In the genomic region with DNA sequence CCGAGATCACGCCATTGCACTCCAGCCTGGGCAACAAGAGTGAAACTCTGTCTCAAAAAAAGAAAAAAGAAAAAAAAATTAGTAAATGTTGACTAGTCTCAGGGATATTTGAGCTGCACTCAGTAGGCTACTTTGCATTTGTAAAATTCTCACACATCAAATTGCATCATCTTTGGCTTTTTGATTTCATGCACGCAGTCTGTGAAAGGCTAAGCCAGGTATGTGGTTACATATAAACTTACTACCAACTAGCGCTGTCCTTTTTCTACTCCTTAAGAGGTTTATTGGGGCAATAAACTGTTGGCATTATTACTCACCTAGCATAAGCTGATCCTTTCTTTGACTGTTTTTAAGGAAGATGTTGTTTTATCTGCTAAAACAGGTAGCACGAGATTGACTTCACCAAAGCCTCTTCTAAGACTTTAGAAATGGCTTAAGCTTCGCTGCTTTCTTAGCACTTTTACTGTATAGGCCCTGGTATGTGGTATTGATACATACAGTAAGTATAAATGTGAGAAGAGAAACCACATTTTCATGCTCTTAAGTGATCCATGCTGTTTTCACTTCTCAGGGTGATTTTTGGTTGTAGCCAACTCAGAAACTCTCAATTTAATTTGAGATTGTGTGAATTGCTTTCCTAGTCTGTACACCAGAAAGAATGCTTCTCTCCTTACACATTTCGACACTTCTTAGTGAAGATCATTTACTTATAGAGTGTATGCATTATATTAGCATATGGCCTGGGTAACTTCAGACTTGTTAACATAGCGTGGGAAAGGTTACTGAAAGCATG, we compare ENCODE assay signal across 15 cellular contexts.
DNase-seq lines count a peak whose midpoint lies in the region; ATAC-seq, FAIRE-seq and TF ChIP-seq lines count a peak whose summit lies in the region.
"Had no signal": no experiment of that assay in that cellular context is flagged by ENCODE, and none has a peak within 500 bp of the region (broad histone marks: within the 10 kb centered on the region; RNA-seq: fewer than 3 reads in every experiment).

No MANE protein-coding gene starts in this region.

- no peak overlapping the region for H3K4me3 Mint-ChIP-seq in activated CD8-positive, alpha-beta T cell treated with anti-CD3 and anti-CD28 coated beads for 36 hours
- H3K4me3 Mint-ChIP-seq: brain; naive thymus-derived CD8-positive, alpha-beta T cell had no signal

- no peaks in the 10 kb centered on the region for H3K36me3 Mint-ChIP-seq in activated CD8-positive, alpha-beta T cell treated with anti-CD3 and anti-CD28 coated beads for 36 hours (ENCODE audit: low read depth)
- H3K36me3 Mint-ChIP-seq: naive thymus-derived CD8-positive, alpha-beta T cell had no signal

- no peak for TF ChIP-seq EP300 in H1 (IDR thresholded peaks at IDR 0.05; ENCODE audit: borderline replicate concordance in 1 of 2, low read depth in 2 of 2, low read length in 2 of 2)

- no peak overlapping the region for H3K23ac ChIP-seq in H1 (ENCODE audit: insufficient read length)

- H3K79me2 ChIP-seq in H1 (ENCODE audit: control insufficient read depth in 1 of 2, insufficient read depth in 2 of 2, low read length in 2 of 2): no peaks in the 10 kb centered on the region

- FAIRE-seq in H1 (lab: Jason Lieb, UNC): no peak

- POLR2A ChIA-PET in H1 (lab: Charles Lee; ENCODE audit: partially characterized antibody): no interaction called here
- POLR2A ChIA-PET in activated CD8-positive, alpha-beta T cell treated with anti-CD3 and anti-CD28 coated beads for 36 hours (lab: Charles Lee): no interaction called here

- H2BK5ac ChIP-seq in H1 (ENCODE audit: low read depth, low read length): no peak overlapping the region

- H3K14ac ChIP-seq in H1 (ENCODE audit: insufficient read length): no peak overlapping the region

- H4K91ac ChIP-seq in H1 (replicated peaks; ENCODE audit: insufficient read length, low read length): no peak overlapping the region

- no peaks in the 10 kb centered on the region for H3K23me2 ChIP-seq in H1 (ENCODE audit: low read depth, low read length)

- H3K27me3 Mint-ChIP-seq in activated CD8-positive, alpha-beta T cell treated with anti-CD3 and anti-CD28 coated beads for 36 hours: peaks cover 3% of the 10 kb centered on the region

- no peak for TF ChIP-seq RAD21 in H1 (IDR thresholded peaks at IDR 0.05 in 1 of 2, conservative IDR thresholded peaks at IDR 0.05 in 1 of 2; ENCODE audit: low read depth in 2 of 2, low read length in 2 of 2)

- H4K5ac ChIP-seq in H1 (ENCODE audit: insufficient read length, low read depth, low read length): no peak overlapping the region

- no peak overlapping the region for H2BK120ac ChIP-seq in H1 (replicated peaks; ENCODE audit: low read depth, low read length)

- DNase-seq in H1 (ENCODE audit: low read depth in 1 of 2, low spot score in 2 of 2) (no peak), GM03348 (ENCODE audit: low spot score) (no peak), DMS79 (lab: John Stamatoyannopoulos, UW) (no peak), posterior vena cava (ENCODE audit: low spot score) (no peak)
- DNase-seq in activated CD8-positive, alpha-beta T cell treated with anti-CD3 and anti-CD28 coated beads for 36 hours: no peak
- DNase-seq: activated CD4-positive, alpha-beta T cell treated with anti-CD3 and anti-CD28 coated beads, Interleukin-2, amount 50 U/mL, for 48 hours; activated gamma-delta T cell; Karpas-422; left cardiac atrium; naive thymus-derived CD8-positive, alpha-beta T cell; right cardiac atrium had no signal

- ATAC-seq in GM18858 (IDR thresholded peaks at IDR 0.05; ENCODE audit: unreplicated experiment): peak; percentile 81
- ATAC-seq in GM21576 (IDR thresholded peaks at IDR 0.05; ENCODE audit: unreplicated experiment): peak; percentile 71
- peak; percentile 73 for ATAC-seq in HG03135 (IDR thresholded peaks at IDR 0.05; ENCODE audit: unreplicated experiment)
- no peak for ATAC-seq in activated CD8-positive, alpha-beta T cell treated with anti-CD3 and anti-CD28 coated beads for 36 hours
- ATAC-seq: left cardiac atrium; naive thymus-derived CD8-positive, alpha-beta T cell; right cardiac atrium had no signal

- no peak overlapping the region for H3K4me3 ChIP-seq in H1 (ENCODE audit: extremely low read depth in 1 of 4, insufficient read depth in 2 of 4, low read depth in 3 of 4, low read length in 4 of 4)

- H3K18ac ChIP-seq in H1 (ENCODE audit: extremely low read depth, low read length): no peak overlapping the region

- no peak overlapping the region for H2BK15ac ChIP-seq in H1 (ENCODE audit: low read length)

- CTCF ChIA-PET in H1 (lab: Charles Lee; ENCODE audit: partially characterized antibody): no interaction called here
- CTCF ChIA-PET in activated CD8-positive, alpha-beta T cell treated with anti-CD3 and anti-CD28 coated beads for 36 hours (lab: Charles Lee): interaction anchor here (1.2 kb wide), 1 partner anchor 10 kb away, joined by 3 read pairs; no protein-coding TSS in a partner anchor

- no peak for TF ChIP-seq CTCF in H1 (IDR thresholded peaks at IDR 0.05; ENCODE audit: control extremely low read depth in 1 of 3, insufficient read depth in 1 of 3, low read depth in 1 of 3, low read length in 3 of 3)
- no peak for TF ChIP-seq CTCF in activated CD8-positive, alpha-beta T cell treated with anti-CD3 and anti-CD28 coated beads for 36 hours (IDR thresholded peaks at IDR 0.05)

- no peaks in the 10 kb centered on the region for H4K20me1 ChIP-seq in H1 (replicated peaks in 1 of 2; ENCODE audit: control insufficient read depth in 1 of 2, insufficient read depth in 2 of 2, low read length in 2 of 2)

- H3K79me1 ChIP-seq in H1 (ENCODE audit: low read depth, low read length): no peaks in the 10 kb centered on the region

- H4K8ac ChIP-seq in H1 (ENCODE audit: extremely low read depth, insufficient read depth, low read length): no peak overlapping the region

- no peak overlapping the region for H3K9ac ChIP-seq in H1 (replicated peaks in 1 of 4; ENCODE audit: extremely low read depth in 1 of 4, low read depth in 3 of 4, low read length in 3 of 4)

- H3K56ac ChIP-seq in H1 (replicated peaks; ENCODE audit: insufficient read length, low read depth, low read length): no peak overlapping the region

- no peak overlapping the region for H2AK5ac ChIP-seq in H1 (ENCODE audit: low read depth, low read length)

- no peaks in the 10 kb centered on the region for H3K9me3 ChIP-seq in H1 (ENCODE audit: insufficient read depth in 2 of 2, low read depth in 1 of 2, low read length in 1 of 2)

- no peaks in the 10 kb centered on the region for H3K4me1 Mint-ChIP-seq in activated CD8-positive, alpha-beta T cell treated with anti-CD3 and anti-CD28 coated beads for 36 hours (ENCODE audit: low read depth)
- H3K4me1 Mint-ChIP-seq: naive thymus-derived CD8-positive, alpha-beta T cell had no signal

- no peaks in the 10 kb centered on the region for H3K27me3 ChIP-seq in H1 (replicated peaks in 1 of 4; ENCODE audit: control insufficient read depth in 3 of 4, extremely low read depth in 1 of 4, insufficient read depth in 3 of 4, low read length in 3 of 4)

- intact Hi-C loops in activated CD8-positive, alpha-beta T cell treated with anti-CD3 and anti-CD28 coated beads for 36 hours (cut with micrococcal nuclease): no loop called here
- intact Hi-C loops in posterior vena cava (cut with DNase I): no loop called here

- H3K27ac ChIP-seq in H1 (ENCODE audit: low read depth, low read length): no peak overlapping the region

- no peaks in the 10 kb centered on the region for H3K36me3 ChIP-seq in H1 (ENCODE audit: control insufficient read depth in 2 of 4, insufficient read depth in 4 of 4, low read length in 3 of 4)

- H2BK12ac ChIP-seq in H1 (ENCODE audit: low read depth, low read length): no peak overlapping the region

- no peak overlapping the region for H2BK20ac ChIP-seq in H1 (ENCODE audit: low read length)

- no peak overlapping the region for H2AFZ ChIP-seq in H1 (ENCODE audit: low read length)

- no peaks in the 10 kb centered on the region for H3K4me1 ChIP-seq in H1 (replicated peaks in 1 of 4; ENCODE audit: control insufficient read depth in 3 of 4, insufficient read depth in 4 of 4, low read length in 3 of 4)

- H3K27ac Mint-ChIP-seq in activated CD8-positive, alpha-beta T cell treated with anti-CD3 and anti-CD28 coated beads for 36 hours: no peak overlapping the region
- H3K27ac Mint-ChIP-seq: brain; naive thymus-derived CD8-positive, alpha-beta T cell had no signal

- TF ChIP-seq POLR2A in H1 (IDR thresholded peaks at IDR 0.05; ENCODE audit: control extremely low read depth in 1 of 2, low read depth in 2 of 2, low read length in 2 of 2): no peak

- no peak overlapping the region for H3K4me2 ChIP-seq in H1 (ENCODE audit: insufficient read depth in 1 of 2, low read depth in 2 of 2, low read length in 2 of 2)

- no peaks in the 10 kb centered on the region for H3K9me3 Mint-ChIP-seq in activated CD8-positive, alpha-beta T cell treated with anti-CD3 and anti-CD28 coated beads for 36 hours

- 96% methylated on average over 8 of the region's 8 CpGs; no CpG with 5 or more reads in 1 of the 2 experiments for WGBS in H1 (ENCODE audit: extremely low coverage in 1 of 2, insufficient coverage in 1 of 2, insufficient read length in 1 of 2, insufficient replicate concordance in 2 of 2, low coverage in 1 of 2, low lambda C conversion rate in 2 of 2, missing lambda C conversion rate in 1 of 2), 2 experiments

- no peak overlapping the region for H3K4ac ChIP-seq in H1 (replicated peaks; ENCODE audit: insufficient read length, low read depth, low read length)

TF ChIP-seq in H1, 55 proteins besides CTCF, POLR2A, EP300 and RAD21:
- TF ChIP-seq CEBPB (IDR thresholded peaks at IDR 0.05; ENCODE audit: low read depth, low read length) (peak; percentile 22; the same call in 1 of the 2 replicates), HDAC2 (IDR thresholded peaks at IDR 0.05; ENCODE audit: borderline replicate concordance in 1 of 2, low read depth in 2 of 2, low read length in 2 of 2) (no peak), CTBP2 (IDR thresholded peaks at IDR 0.05; ENCODE audit: borderline replicate concordance, insufficient read depth, insufficient read length, low read length) (no peak), NRF1 (IDR thresholded peaks at IDR 0.05; ENCODE audit: low read depth, low read length) (no peak)
